8 cellular contexts compared by ENCODE assay signal in genomic region chr3:153130312-153130977, GRCh38. TPM values are rescaled to one million over a fixed set of nuclear protein-coding genes. Genes with fewer than 3 reads are reported as not detected.
DNase-seq lines count a peak whose midpoint lies in the region; ATAC-seq and TF ChIP-seq lines count a peak whose summit lies in the region.

No MANE protein-coding gene starts in this region.

- intact Hi-C loops in heart right ventricle (cut with DNase I), result no loop called here
- intact Hi-C loops in aorta (cut with DNase I), result no loop called here

- ATAC-seq in HG03457 (IDR thresholded peaks at IDR 0.05; ENCODE audit: unreplicated experiment) (peak; percentile 81), heart right ventricle (no peak), aorta (ENCODE audit: low FRiP score) (no peak)

- TF ChIP-seq CTCF in GM20000 (IDR thresholded peaks at IDR 0.05; ENCODE audit: extremely low read depth, missing control alignments), result no peak
- no peak for TF ChIP-seq CTCF in cardiac fibroblast (IDR thresholded peaks at IDR 0.05; ENCODE audit: low read depth, low read length)
- TF ChIP-seq CTCF in heart right ventricle (IDR thresholded peaks at IDR 0.05), result no peak

- H3K36me3 ChIP-seq in heart right ventricle, result no peaks in the 10 kb centered on the region
- H3K36me3 ChIP-seq in aorta (ENCODE audit: control insufficient read depth in 1 of 2, insufficient read depth in 2 of 2, low read length in 1 of 2), result no peaks in the 10 kb centered on the region

- H3K4me3 ChIP-seq in cardiac fibroblast (replicated peaks in 1 of 2; ENCODE audit: low read depth in 2 of 2, low read length in 2 of 2) (no peak overlapping the region), heart right ventricle (no peak overlapping the region), aorta (ENCODE audit: low read length in 2 of 2) (no peak overlapping the region)

- H3K9me3 ChIP-seq in heart right ventricle (peaks cover 0 to 3% (median 0%) of the 10 kb centered on the region in 11 donors), aorta (ENCODE audit: control insufficient read depth, low read length) (no peaks in the 10 kb centered on the region)

- WGBS in heart right ventricle, 2 donors, result 78 to 90% methylated on average over 2 of the region's 2 CpGs
- 65 to 77% methylated on average over 2 of the region's 2 CpGs for WGBS in aorta, 2 donors

- peak; percentile 11 for DNase-seq in AG08396 (ENCODE audit: low spot score)
- peak; percentile 43 for DNase-seq in GM20000 (ENCODE audit: low spot score)
- DNase-seq in cardiac fibroblast (ENCODE audit: low read depth in 2 of 2), result peak; percentile 60 to 79
- no peak for DNase-seq in heart right ventricle
- no peak for DNase-seq in aorta
- DNase-seq in stimulated activated CD4-positive, alpha-beta T cell treated with anti-CD3 and anti-CD28 coated beads, Interleukin-12 subunit alpha, Interleukin-12 subunit beta, amount 100 ng/mL, for 4 hours, result no peak
- no peak for DNase-seq in mucosa of gallbladder (ENCODE audit: low spot score)

- peak overlapping the region in 1 of 10 donors; percentile 69 for H3K27ac ChIP-seq in heart right ventricle
- no peak overlapping the region for H3K27ac ChIP-seq in aorta (ENCODE audit: low read depth in 1 of 2, low read length in 2 of 2)

- H3K4me1 ChIP-seq in heart right ventricle, result peaks cover 0 to 27% (median 0%) of the 10 kb centered on the region in 9 donors
- H3K4me1 ChIP-seq in aorta (ENCODE audit: control insufficient read depth in 1 of 2, insufficient read depth in 2 of 2, low read length in 2 of 2), result no peaks in the 10 kb centered on the region

- H3K27me3 ChIP-seq in heart right ventricle (no peaks in the 10 kb centered on the region), aorta (ENCODE audit: control insufficient read depth in 1 of 2, insufficient read depth in 2 of 2, low read length in 1 of 2) (no peaks in the 10 kb centered on the region)

RNA-seq across cellular contexts. Expression of gene RAP2B, which starts 31.6 kb away (rescaled TPM):
- 10 to 100 TPM in 1 of 10 donors, 1 to 10 TPM in 9; 2.4 to 11.1 (median 3.6) TPM for total RNA-seq in heart right ventricle
- polyA plus RNA-seq in heart right ventricle, result 1 to 10 TPM; 1.1 to 1.3 TPM
- total RNA-seq in aorta, result 10 to 100 TPM; 11.3 to 20.7 TPM
- 1 to 10 TPM; 2.4 to 4.1 TPM for polyA plus RNA-seq in aorta
- 14.5 TPM for total RNA-seq in mucosa of gallbladder

Comparison
In these comparisons a context has a peak if more than half of its experiments do, and no peak if none do; other contexts are left out.
1. DNase-seq: peak in AG08396 (single experiment), GM20000 (single experiment) and cardiac fibroblast (2 of 2); none in heart right ventricle (0 of 2), aorta (0 of 2), stimulated activated CD4-positive, alpha-beta T cell treated with anti-CD3 and anti-CD28 coated beads, Interleukin-12 subunit alpha, Interleukin-12 subunit beta, amount 100 ng/mL, for 4 hours (single experiment) and mucosa of gallbladder (single experiment).